In genomic region chr6:7230956-7231713, GRCh38 we compare ENCODE assay signal across 18 cellular contexts.
DNase-seq lines count a peak whose midpoint lies in the region; ATAC-seq, FAIRE-seq and TF ChIP-seq lines count a peak whose summit lies in the region.
"Had no signal": no experiment of that assay in that cellular context is flagged by ENCODE, and none has a peak within 500 bp of the region (broad histone marks: within the 10 kb centered on the region; RNA-seq: fewer than 3 reads in every experiment).

No MANE protein-coding gene starts in this region.

- peaks cover 9% of the 10 kb centered on the region; the same call in 1 of the 2 replicates for H4K20me1 ChIP-seq in HepG2 (ENCODE audit: insufficient read depth, low read length)
- H4K20me1 ChIP-seq in K562 (replicated peaks; ENCODE audit: control insufficient read depth, insufficient read depth, low read length): 0 out of 2 replicates have a peak, but pooled peaks cover 5% of the 10 kb centered on the region

- H3K79me2 ChIP-seq in HepG2 (ENCODE audit: insufficient read depth, low read length) (peaks cover 7% of the 10 kb centered on the region), K562 (ENCODE audit: control insufficient read depth, insufficient read depth, low read length) (peaks cover 30% of the 10 kb centered on the region)

- POLR2A ChIA-PET in HepG2 (lab: Yijun Ruan, JAX) (no interaction called here), K562 (lab: Yijun Ruan, JAX) (interaction anchor here (0.6 to 0.8 kb wide), 3 partner anchors 19 to 115 kb away, joined by 3 read pairs; no protein-coding TSS in a partner anchor)

- TF ChIP-seq EP300 in HepG2 (IDR thresholded peaks at IDR 0.05; ENCODE audit: low read depth in 2 of 2, low read length in 2 of 2) (no peak), HepG2 (CRISPR knock-in tag; IDR thresholded peaks at IDR 0.05; ENCODE audit: borderline replicate concordance) (no peak), K562 (IDR thresholded peaks at IDR 0.05; ENCODE audit: low read length) (no peak)

- no peak for TF ChIP-seq RAD21 in HepG2 (CRISPR knock-in tag; IDR thresholded peaks at IDR 0.05)
- TF ChIP-seq RAD21 in K562 (CRISPR knock-in tag; conservative IDR thresholded peaks at IDR 0.05 in 1 of 2, IDR thresholded peaks at IDR 0.05 in 1 of 2): no peak

- H3K27me3 ChIP-seq in HepG2 (ENCODE audit: control insufficient read depth in 1 of 2, insufficient read depth in 2 of 2, low read length in 2 of 2): no peaks in the 10 kb centered on the region
- H3K27me3 ChIP-seq in right lobe of liver: no peaks in the 10 kb centered on the region
- H3K27me3 ChIP-seq in K562 (ENCODE audit: control insufficient read depth in 2 of 2, insufficient read depth in 2 of 2, low read length in 2 of 2): no peaks in the 10 kb centered on the region
- H3K27me3 ChIP-seq: BLaER1 treated with 17β-estradiol and CSF1 and Interleukin-3, amounts not matched to agents 10 nM and 100 nM had no signal

- no peaks in the 10 kb centered on the region for H3K9me1 ChIP-seq in K562 (ENCODE audit: control insufficient read depth, insufficient read depth, low read length)

- H3K4me2 ChIP-seq in HepG2 (ENCODE audit: low read depth, low read length) (no peak overlapping the region), K562 (ENCODE audit: insufficient read depth, low read length) (no peak overlapping the region)

- intact Hi-C loops in HepG2 (cut with micrococcal nuclease; ENCODE audit: unreplicated experiment): no loop called here
- intact Hi-C loops in right lobe of liver (cut with DNase I): loop anchor here in 1 of 2 donors (10.0 kb wide), 1 partner anchor 66 kb away; no protein-coding TSS in a partner anchor
- intact Hi-C loops in K562 (cut with micrococcal nuclease): loop anchor here (10.0 kb wide), 1 partner anchor 216 kb away; no protein-coding TSS in a partner anchor
- intact Hi-C loops in sciatic nerve (cut with DNase I): loop anchor here (10.0 kb wide), 1 partner anchor 76 kb away; no protein-coding TSS in a partner anchor

- H2AFZ ChIP-seq in HepG2 (ENCODE audit: low read length) (no peak overlapping the region), K562 (ENCODE audit: low read depth, low read length) (no peak overlapping the region)

- BruUV-seq in HepG2 (replicated peaks; lab: Mats Ljungman, UMichigan) (no TSS peak), K562 (replicated peaks; lab: Mats Ljungman, UMichigan) (no TSS peak)

- in situ Hi-C loops in HepG2 (cut with HindIII; ENCODE audit: extremely low pct_ligation_motif_present, low pct_unique_long_range_greater_than_20kb): no loop called here
- in situ Hi-C loops in K562 (cut with MboI): loop anchor here (25.0 kb wide), 1 partner anchor 544 kb away; no protein-coding TSS in a partner anchor

- no peak overlapping the region for H3K9ac ChIP-seq in HepG2 (ENCODE audit: insufficient read depth, low read depth, low read length)
- H3K9ac ChIP-seq in K562 (ENCODE audit: insufficient read depth in 1 of 2, low read depth in 2 of 2, low read length in 2 of 2): peak overlapping the region in 1 of 2 experiments; percentile 46; a peak in 1 of 4 replicates

- ATAC-seq in HepG2 (peak; percentile 6; the same call in 1 of the 3 replicates), right lobe of liver (no peak), K562 (no peak), sciatic nerve (no peak), GM19467 (IDR thresholded peaks at IDR 0.05; ENCODE audit: unreplicated experiment) (no peak), GM21576 (IDR thresholded peaks at IDR 0.05; ENCODE audit: unreplicated experiment) (no peak)
- ATAC-seq: CD8-positive, alpha-beta T cell had no signal

- peaks cover 26% of the 10 kb centered on the region for H3K4me1 ChIP-seq in HepG2 (ENCODE audit: insufficient read depth, low read length)
- H3K4me1 ChIP-seq in right lobe of liver: peaks cover 0 to 19% (median 9%) of the 10 kb centered on the region in 4 donors
- peaks cover 14 to 28% of the 10 kb centered on the region in 2 experiments for H3K4me1 ChIP-seq in K562 (replicated peaks in 1 of 2; ENCODE audit: control insufficient read depth in 2 of 2, insufficient read depth in 2 of 2, low read length in 2 of 2)

- TF ChIP-seq CTCF in HepG2 (CRISPR knock-in tag; IDR thresholded peaks at IDR 0.05) (no peak), right lobe of liver (IDR thresholded peaks at IDR 0.05) (no peak), K562 (IDR thresholded peaks at IDR 0.05 in 2 of 3, conservative IDR thresholded peaks at IDR 0.05 in 1 of 3; ENCODE audit: insufficient read depth in 2 of 3, low read depth in 1 of 3, low read length in 3 of 3) (no peak)

- TF ChIP-seq POLR2A in HepG2 (IDR thresholded peaks at IDR 0.05; ENCODE audit: insufficient read depth in 1 of 2, low read depth in 2 of 2, low read length in 2 of 2) (no peak), right lobe of liver (IDR thresholded peaks at IDR 0.05) (no peak), K562 (conservative IDR thresholded peaks at IDR 0.05) (no peak)

- H3K9me3 ChIP-seq in HepG2 (ENCODE audit: low read length): no peaks in the 10 kb centered on the region
- H3K9me3 ChIP-seq in right lobe of liver: no peaks in the 10 kb centered on the region
- no peaks in the 10 kb centered on the region for H3K9me3 ChIP-seq in K562 (replicated peaks; ENCODE audit: control insufficient read depth, insufficient read depth, low read depth, low read length)
- H3K9me3 ChIP-seq: BLaER1 treated with 17β-estradiol and CSF1 and Interleukin-3, amounts not matched to agents 10 nM and 100 nM had no signal

- H3K4me3 ChIP-seq in HepG2 (replicated peaks in 1 of 3; ENCODE audit: insufficient read depth in 1 of 3, low read depth in 2 of 3, low read length in 3 of 3) (no peak overlapping the region), right lobe of liver (no peak overlapping the region), K562 (no peak overlapping the region)
- H3K4me3 ChIP-seq: BLaER1 treated with 17β-estradiol and CSF1 and Interleukin-3, amounts not matched to agents 10 nM and 100 nM had no signal

- H3K36me3 ChIP-seq in HepG2 (replicated peaks in 1 of 2; ENCODE audit: control insufficient read depth in 1 of 2, insufficient read depth in 2 of 2, low read length in 2 of 2) (peaks cover 48 to 86% of the 10 kb centered on the region in 2 experiments), right lobe of liver (peaks cover 0 to 75% (median 26%) of the 10 kb centered on the region in 4 donors), K562 (ENCODE audit: control insufficient read depth, insufficient read depth, low read length) (peaks cover 88% of the 10 kb centered on the region)

- FAIRE-seq in HepG2 (lab: Jason Lieb, UNC) (no peak), K562 (lab: Jason Lieb, UNC) (no peak)
- FAIRE-seq: GM12891, GM19239 had no signal

- 96% methylated on average over 31 of the region's 37 CpGs for WGBS in HepG2 (ENCODE audit: low lambda C conversion rate)
- 100% methylated on average over 10 of the region's 37 CpGs for WGBS in right lobe of liver (ENCODE audit: insufficient coverage, low coverage, low lambda C conversion rate, missing lambda C conversion rate)
- WGBS in K562 (ENCODE audit: insufficient coverage, low coverage, missing lambda C conversion rate): 97% methylated on average over 22 of the region's 37 CpGs

- no peak overlapping the region for H3K27ac ChIP-seq in HepG2 (ENCODE audit: extremely low read length, insufficient read depth, low read length)
- no peak overlapping the region for H3K27ac ChIP-seq in right lobe of liver
- no peak overlapping the region for H3K27ac ChIP-seq in K562 (ENCODE audit: extremely low read depth, low read depth, low read length)
- H3K27ac ChIP-seq: BLaER1 treated with 17β-estradiol and CSF1 and Interleukin-3, amounts not matched to agents 10 nM and 100 nM had no signal

- DNase-seq in HepG2 (ENCODE audit: low spot score): no peak
- no peak for DNase-seq in right lobe of liver
- no peak for DNase-seq in K562 (ENCODE audit: extremely low read depth in 1 of 4, low spot score in 3 of 4)
- DNase-seq in sciatic nerve (ENCODE audit: low spot score): peak; percentile 52
- no peak for DNase-seq in 8988T
- no peak for DNase-seq in NCI-H2029 treated with DMSO at 0.1 percent for 48 hours (lab: John Stamatoyannopoulos, UW)
- DNase-seq: CD8-positive, alpha-beta T cell; DMS 273 treated with DMSO at 0.1 percent for 48 hours; DMS53; DND-41; EL; GOT3; H9 had no signal

- CTCF ChIA-PET in HepG2 (lab: Yijun Ruan, JAX; ENCODE audit: low intra/inter-chr PET ratio, low total read pairs): no interaction called here
- CTCF ChIA-PET in K562 (lab: Yijun Ruan, JAX; ENCODE audit: low intra/inter-chr PET ratio): no interaction called here

TF ChIP-seq in HepG2, 621 proteins besides CTCF, POLR2A, EP300 and RAD21 (continues in another document):
- TF ChIP-seq ZBTB46 (CRISPR knock-in tag; IDR thresholded peaks at IDR 0.05; ENCODE audit: borderline replicate concordance): no peak

TF ChIP-seq in K562, 482 proteins besides CTCF, POLR2A, EP300 and RAD21 (continues in another document):
- peak; percentile 90 for TF ChIP-seq RBM22 (IDR thresholded peaks at IDR 0.05; ENCODE audit: low read depth, low read length, poor library complexity, severe bottlenecking)
- TF ChIP-seq ZNF830 (CRISPR knock-in tag; IDR thresholded peaks at IDR 0.05): no peak
- 0 out of 2 replicates have a peak, but pooled peaks have one; percentile 5 for TF ChIP-seq ZFX (CRISPR knock-in tag; IDR thresholded peaks at IDR 0.05)
- TF ChIP-seq XRCC3 (IDR thresholded peaks at IDR 0.05): no peak
- TF ChIP-seq ZBTB33 (CRISPR knock-in tag; IDR thresholded peaks at IDR 0.05): peak; percentile 91
- no peak for TF ChIP-seq RBBP5 (IDR thresholded peaks at IDR 0.05; ENCODE audit: borderline replicate concordance, insufficient read depth, low read length, poor library complexity, severe bottlenecking)
- no peak for TF ChIP-seq ZNF263 (CRISPR knock-in tag; IDR thresholded peaks at IDR 0.05; ENCODE audit: borderline replicate concordance)

Comparison
In these comparisons a context has a peak if more than half of its experiments do, and no peak if none do; other contexts are left out.
1. Of the 241 proteins assayed by ChIP-seq in both HepG2 and K562: peak only in HepG2: none; only in K562: POLR2G, RBM22, ZBTB33 and ZFX; in both: none; in neither: 237.